33 cellular contexts compared by ENCODE assay signal in genomic region chr16:83983491-83983890, GRCh38. TPM values are rescaled to one million over a fixed set of nuclear protein-coding genes. Genes with fewer than 3 reads are reported as not detected.
"Had no signal": no experiment of that assay in that cellular context is flagged by ENCODE, and none has a peak within 500 bp of the region (broad histone marks: within the 10 kb centered on the region; RNA-seq: fewer than 3 reads in every experiment).

No MANE protein-coding gene starts in this region.

- H3K27ac Mint-ChIP-seq: effector memory CD8-positive, alpha-beta T cell; mesothelial cell of epicardium; naive B cell; natural killer cell treated with Interleukin-12 subunit alpha and Interleukin-12 subunit beta and Interleukin-15 and Interleukin-18, amount 100 ng/mL, for 72 hours; stimulated activated effector memory CD8-positive, alpha-beta T cell treated with anti-CD3 and anti-CD28 coated beads, Interleukin-12 subunit alpha, Interleukin-12 subunit beta, amount 100 ng/mL, for 72 hours had no signal

- H3K4me3 Mint-ChIP-seq: effector memory CD8-positive, alpha-beta T cell; mesothelial cell of epicardium; naive B cell; natural killer cell treated with Interleukin-12 subunit alpha and Interleukin-12 subunit beta and Interleukin-15 and Interleukin-18, amount 100 ng/mL, for 72 hours; neural crest cell; stimulated activated effector memory CD8-positive, alpha-beta T cell treated with anti-CD3 and anti-CD28 coated beads, Interleukin-12 subunit alpha, Interleukin-12 subunit beta, amount 100 ng/mL, for 72 hours had no signal

- H3K9me3 ChIP-seq: mucosa of descending colon, prostate gland, thoracic aorta, upper lobe of right lung had no signal

- DNase-seq: cortex of kidney; effector memory CD8-positive, alpha-beta T cell; foreskin keratinocyte; kidney; mesenchymal stem cell; mucosa of descending colon; naive B cell; sigmoid colon; stimulated activated CD4-positive, alpha-beta T cell treated with anti-CD3 and anti-CD28 coated beads, Interleukin-2, amount 100 ng/mL, for 24 hours; stimulated activated CD4-positive, alpha-beta T cell treated with anti-CD3 and anti-CD28 coated beads, Interleukin-4, amount 100 ng/mL, for 24 hours; stimulated activated naive CD4-positive, alpha-beta T cell treated with Interleukin-2 at 50 U/mL for 16 hours; stomach; upper lobe of right lung had no signal

- H3K27me3 ChIP-seq: gastroesophageal sphincter, sigmoid colon, tibial nerve, upper lobe of right lung had no signal

- H3K4me3 ChIP-seq: gastroesophageal sphincter, heart left ventricle, hepatocyte, mucosa of descending colon, prostate gland, sigmoid colon, stomach, thoracic aorta, tibial nerve, upper lobe of right lung had no signal

- H3K36me3 Mint-ChIP-seq: natural killer cell treated with Interleukin-12 subunit alpha and Interleukin-12 subunit beta and Interleukin-15 and Interleukin-18, amount 100 ng/mL, for 72 hours; stimulated activated effector memory CD8-positive, alpha-beta T cell treated with anti-CD3 and anti-CD28 coated beads, Interleukin-12 subunit alpha, Interleukin-12 subunit beta, amount 100 ng/mL, for 72 hours had no signal

- H3K36me3 ChIP-seq: gastroesophageal sphincter, heart left ventricle, prostate gland, sigmoid colon, stomach, thoracic aorta, tibial nerve, upper lobe of right lung had no signal

- H3K4me1 Mint-ChIP-seq: naive B cell; stimulated activated effector memory CD8-positive, alpha-beta T cell treated with anti-CD3 and anti-CD28 coated beads, Interleukin-12 subunit alpha, Interleukin-12 subunit beta, amount 100 ng/mL, for 72 hours had no signal

- H3K27ac ChIP-seq: foreskin keratinocyte, gastroesophageal sphincter, heart left ventricle, hepatocyte, prostate gland, sigmoid colon, stomach, thoracic aorta, tibial nerve, upper lobe of right lung had no signal

- H3K9me3 Mint-ChIP-seq: natural killer cell treated with Interleukin-12 subunit alpha and Interleukin-12 subunit beta and Interleukin-15 and Interleukin-18, amount 100 ng/mL, for 72 hours; stimulated activated effector memory CD8-positive, alpha-beta T cell treated with anti-CD3 and anti-CD28 coated beads, Interleukin-12 subunit alpha, Interleukin-12 subunit beta, amount 100 ng/mL, for 72 hours had no signal

- H3K4me1 ChIP-seq: foreskin keratinocyte, gastroesophageal sphincter, prostate gland, sigmoid colon, stomach, tibial nerve, upper lobe of right lung had no signal

- ATAC-seq: effector memory CD8-positive, alpha-beta T cell; foreskin keratinocyte; gastroesophageal sphincter; heart left ventricle; left lobe of liver; mucosa of descending colon; natural killer cell treated with Interleukin-12 subunit alpha and Interleukin-12 subunit beta and Interleukin-15 and Interleukin-18, amount 100 ng/mL, for 72 hours; right cardiac atrium; stimulated activated effector memory CD8-positive, alpha-beta T cell treated with anti-CD3 and anti-CD28 coated beads, Interleukin-12 subunit alpha, Interleukin-12 subunit beta, amount 100 ng/mL, for 72 hours; upper lobe of right lung had no signal

RNA-seq across cellular contexts. Expression of gene NECAB2, which starts 15.4 kb away (rescaled TPM):
- total RNA-seq: dermis microvascular lymphatic vessel endothelial cell; foreskin keratinocyte; hepatocyte; lower leg skin; lung microvascular endothelial cell; natural killer cell treated with Interleukin-12 subunit alpha and Interleukin-12 subunit beta and Interleukin-15 and Interleukin-18, amount 100 ng/mL, for 72 hours; osteocyte; renal cortical epithelial cell; skeletal muscle tissue; subcutaneous adipose tissue; thoracic aorta; upper lobe of right lung had no signal
- polyA plus RNA-seq: esophagus, foreskin keratinocyte had no signal

RNA-seq across cellular contexts. Expression of gene SLC38A8, which starts 59.1 kb away (rescaled TPM):
- total RNA-seq: dermis microvascular lymphatic vessel endothelial cell; foreskin keratinocyte; gastroesophageal sphincter; hepatocyte; kidney; left lobe of liver; lower leg skin; lung microvascular endothelial cell; mesothelial cell of epicardium; mucosa of descending colon; natural killer cell treated with Interleukin-12 subunit alpha and Interleukin-12 subunit beta and Interleukin-15 and Interleukin-18, amount 100 ng/mL, for 72 hours; neural crest cell; osteocyte; prostate gland; renal cortical epithelial cell; sigmoid colon; skeletal muscle tissue; stomach; subcutaneous adipose tissue; thoracic aorta; tibial nerve; upper lobe of right lung had no signal
- polyA plus RNA-seq: foreskin keratinocyte, hepatocyte, right cardiac atrium, sigmoid colon had no signal
